In genomic region chr16:69927056-69927757, GRCh38 we compare ENCODE assay signal across 11 cellular contexts. TPM values are rescaled to one million over a fixed set of nuclear protein-coding genes. Genes with fewer than 3 reads are reported as not detected.
DNase-seq lines count a peak whose midpoint lies in the region; ATAC-seq and TF ChIP-seq lines count a peak whose summit lies in the region.
"Had no signal": no experiment of that assay in that cellular context is flagged by ENCODE, and none has a peak within 500 bp of the region (broad histone marks: within the 10 kb centered on the region; RNA-seq: fewer than 3 reads in every experiment).

No MANE protein-coding gene starts in this region.

- peaks cover 4% of the 10 kb centered on the region for H3K36me3 ChIP-seq in breast epithelium
- peaks cover 20% of the 10 kb centered on the region for H3K36me3 ChIP-seq in iPS-20b (ENCODE audit: insufficient read depth, low read depth, low read length)

- TF ChIP-seq CTCF in GM13976 (IDR thresholded peaks at IDR 0.05; ENCODE audit: borderline replicate concordance, control extremely low read depth, extremely low read depth, insufficient read depth, missing control alignments) (no peak), breast epithelium (IDR thresholded peaks at IDR 0.05) (no peak)

- H3K4me1 ChIP-seq in breast epithelium (peaks cover 0 to 18% of the 10 kb centered on the region in 2 donors), iPS-20b (ENCODE audit: insufficient read depth, low read length) (peaks cover 12% of the 10 kb centered on the region)

- H3K9ac ChIP-seq in iPS-20b (ENCODE audit: low read depth, low read length) = peak overlapping the region; percentile 58; the same call in 1 of the 2 replicates

- H3K4me3 ChIP-seq in breast epithelium (peak overlapping the region; percentile 2 to 60 (median 37)), iPS-20b (ENCODE audit: low read length) (no peak overlapping the region), skeletal muscle cell (ENCODE audit: low read depth, low read length) (no peak overlapping the region)
- H3K4me3 ChIP-seq: lung had no signal

- intact Hi-C loops in breast epithelium (cut with DNase I; ENCODE audit: low total_unique reads) = no loop called here

- DNase-seq in GM13976 (ENCODE audit: low spot score) (peak; percentile 15), breast epithelium (ENCODE audit: low spot score in 2 of 2) (no peak), skeletal muscle cell (ENCODE audit: low read depth) (peak; percentile 76), DMS114 treated with DMSO at 0.1 percent for 48 hours (lab: John Stamatoyannopoulos, UW; ENCODE audit: unreplicated experiment) (no peak), NCI-H1092 (lab: John Stamatoyannopoulos, UW) (no peak), NCI-H82 (lab: John Stamatoyannopoulos, UW) (no peak)
- DNase-seq: DND-41, NCI-H345 had no signal

- TF ChIP-seq POLR2A in breast epithelium (IDR thresholded peaks at IDR 0.05) = no peak

- no peaks in the 10 kb centered on the region for H3K9me3 ChIP-seq in breast epithelium
- no peaks in the 10 kb centered on the region for H3K9me3 ChIP-seq in iPS-20b (ENCODE audit: insufficient read depth, low read depth, low read length)

- H3K27ac ChIP-seq in breast epithelium (peak overlapping the region; percentile 88 to 93), iPS-20b (ENCODE audit: low read length) (no peak overlapping the region)

- in situ Hi-C loops in GM13976 (cut with MboI; ENCODE audit: low sequenced_read_pairs, unreplicated experiment) = loop anchor here (25.0 kb wide), 1 partner anchor 540 kb away; the partner anchor contains the start of gene TERF2

- H3K27me3 ChIP-seq in breast epithelium (no peaks in the 10 kb centered on the region), iPS-20b (ENCODE audit: insufficient read depth, low read length) (no peaks in the 10 kb centered on the region)

- no peak for ATAC-seq in HG02852 (IDR thresholded peaks at IDR 0.05; ENCODE audit: unreplicated experiment)

RNA-seq across cellular contexts. Expression of gene CLEC18A, which starts 23.9 kb away (rescaled TPM):
- total RNA-seq in breast epithelium = 1 to 10 TPM in 2 of 3 donors, under 1 TPM in 1; 0.80 to 1.3 (median 1.0) TPM

Comparison
In these comparisons a context has a peak if more than half of its experiments do, and no peak if none do; other contexts are left out.
1. DNase-seq: peak in GM13976 (single experiment) and skeletal muscle cell (single experiment); none in breast epithelium (0 of 2), DMS114 treated with DMSO at 0.1 percent for 48 hours (single experiment), NCI-H1092 (single experiment) and NCI-H82 (single experiment).
2. H3K4me3 ChIP-seq: peak in breast epithelium (3 of 3); none in iPS-20b (single experiment) and skeletal muscle cell (single experiment).